ENCODE assay signal across 1 cellular context in the genomic region with DNA sequence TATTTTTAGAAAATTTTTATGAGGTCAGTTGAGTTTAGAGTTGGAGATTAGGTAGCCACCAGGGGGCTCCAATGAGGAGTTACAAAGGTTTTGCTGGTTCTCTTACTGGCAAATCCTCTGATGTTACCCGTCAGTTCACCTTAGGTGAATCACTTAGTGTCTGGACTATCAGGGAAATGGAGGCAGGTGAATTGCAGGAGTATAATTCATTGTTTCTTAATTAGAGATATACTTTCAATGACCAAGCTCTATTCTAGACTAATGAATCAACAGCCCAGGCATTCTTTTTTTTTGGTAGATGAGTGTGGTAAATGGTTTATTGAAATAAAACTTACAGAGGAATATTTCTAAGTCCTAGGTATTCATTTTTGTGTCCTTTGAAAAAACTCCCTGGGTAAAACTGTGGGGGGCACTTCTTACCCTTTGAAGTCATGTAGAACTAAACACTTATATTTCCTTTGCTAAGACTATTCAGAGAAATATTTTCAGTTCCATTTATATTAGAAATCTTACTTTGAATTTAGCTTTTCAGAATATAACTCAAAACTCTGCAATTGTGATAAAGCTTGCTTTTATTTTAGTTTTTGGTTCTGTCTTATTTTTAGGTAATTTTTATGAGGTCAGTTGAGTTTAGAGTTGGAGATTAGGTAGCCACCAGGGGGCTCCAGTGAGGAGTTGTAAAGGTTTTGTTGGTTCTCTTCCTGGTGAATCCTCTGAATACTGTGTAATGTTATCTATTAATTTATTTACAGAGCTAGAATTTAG.
TF ChIP-seq lines count a peak whose summit lies in the region.

No MANE protein-coding gene starts in this region.

TF ChIP-seq in GM23338, 12 proteins besides CTCF, POLR2A, EP300 and RAD21 (continued from another document):
- TF ChIP-seq, protein P1, sequence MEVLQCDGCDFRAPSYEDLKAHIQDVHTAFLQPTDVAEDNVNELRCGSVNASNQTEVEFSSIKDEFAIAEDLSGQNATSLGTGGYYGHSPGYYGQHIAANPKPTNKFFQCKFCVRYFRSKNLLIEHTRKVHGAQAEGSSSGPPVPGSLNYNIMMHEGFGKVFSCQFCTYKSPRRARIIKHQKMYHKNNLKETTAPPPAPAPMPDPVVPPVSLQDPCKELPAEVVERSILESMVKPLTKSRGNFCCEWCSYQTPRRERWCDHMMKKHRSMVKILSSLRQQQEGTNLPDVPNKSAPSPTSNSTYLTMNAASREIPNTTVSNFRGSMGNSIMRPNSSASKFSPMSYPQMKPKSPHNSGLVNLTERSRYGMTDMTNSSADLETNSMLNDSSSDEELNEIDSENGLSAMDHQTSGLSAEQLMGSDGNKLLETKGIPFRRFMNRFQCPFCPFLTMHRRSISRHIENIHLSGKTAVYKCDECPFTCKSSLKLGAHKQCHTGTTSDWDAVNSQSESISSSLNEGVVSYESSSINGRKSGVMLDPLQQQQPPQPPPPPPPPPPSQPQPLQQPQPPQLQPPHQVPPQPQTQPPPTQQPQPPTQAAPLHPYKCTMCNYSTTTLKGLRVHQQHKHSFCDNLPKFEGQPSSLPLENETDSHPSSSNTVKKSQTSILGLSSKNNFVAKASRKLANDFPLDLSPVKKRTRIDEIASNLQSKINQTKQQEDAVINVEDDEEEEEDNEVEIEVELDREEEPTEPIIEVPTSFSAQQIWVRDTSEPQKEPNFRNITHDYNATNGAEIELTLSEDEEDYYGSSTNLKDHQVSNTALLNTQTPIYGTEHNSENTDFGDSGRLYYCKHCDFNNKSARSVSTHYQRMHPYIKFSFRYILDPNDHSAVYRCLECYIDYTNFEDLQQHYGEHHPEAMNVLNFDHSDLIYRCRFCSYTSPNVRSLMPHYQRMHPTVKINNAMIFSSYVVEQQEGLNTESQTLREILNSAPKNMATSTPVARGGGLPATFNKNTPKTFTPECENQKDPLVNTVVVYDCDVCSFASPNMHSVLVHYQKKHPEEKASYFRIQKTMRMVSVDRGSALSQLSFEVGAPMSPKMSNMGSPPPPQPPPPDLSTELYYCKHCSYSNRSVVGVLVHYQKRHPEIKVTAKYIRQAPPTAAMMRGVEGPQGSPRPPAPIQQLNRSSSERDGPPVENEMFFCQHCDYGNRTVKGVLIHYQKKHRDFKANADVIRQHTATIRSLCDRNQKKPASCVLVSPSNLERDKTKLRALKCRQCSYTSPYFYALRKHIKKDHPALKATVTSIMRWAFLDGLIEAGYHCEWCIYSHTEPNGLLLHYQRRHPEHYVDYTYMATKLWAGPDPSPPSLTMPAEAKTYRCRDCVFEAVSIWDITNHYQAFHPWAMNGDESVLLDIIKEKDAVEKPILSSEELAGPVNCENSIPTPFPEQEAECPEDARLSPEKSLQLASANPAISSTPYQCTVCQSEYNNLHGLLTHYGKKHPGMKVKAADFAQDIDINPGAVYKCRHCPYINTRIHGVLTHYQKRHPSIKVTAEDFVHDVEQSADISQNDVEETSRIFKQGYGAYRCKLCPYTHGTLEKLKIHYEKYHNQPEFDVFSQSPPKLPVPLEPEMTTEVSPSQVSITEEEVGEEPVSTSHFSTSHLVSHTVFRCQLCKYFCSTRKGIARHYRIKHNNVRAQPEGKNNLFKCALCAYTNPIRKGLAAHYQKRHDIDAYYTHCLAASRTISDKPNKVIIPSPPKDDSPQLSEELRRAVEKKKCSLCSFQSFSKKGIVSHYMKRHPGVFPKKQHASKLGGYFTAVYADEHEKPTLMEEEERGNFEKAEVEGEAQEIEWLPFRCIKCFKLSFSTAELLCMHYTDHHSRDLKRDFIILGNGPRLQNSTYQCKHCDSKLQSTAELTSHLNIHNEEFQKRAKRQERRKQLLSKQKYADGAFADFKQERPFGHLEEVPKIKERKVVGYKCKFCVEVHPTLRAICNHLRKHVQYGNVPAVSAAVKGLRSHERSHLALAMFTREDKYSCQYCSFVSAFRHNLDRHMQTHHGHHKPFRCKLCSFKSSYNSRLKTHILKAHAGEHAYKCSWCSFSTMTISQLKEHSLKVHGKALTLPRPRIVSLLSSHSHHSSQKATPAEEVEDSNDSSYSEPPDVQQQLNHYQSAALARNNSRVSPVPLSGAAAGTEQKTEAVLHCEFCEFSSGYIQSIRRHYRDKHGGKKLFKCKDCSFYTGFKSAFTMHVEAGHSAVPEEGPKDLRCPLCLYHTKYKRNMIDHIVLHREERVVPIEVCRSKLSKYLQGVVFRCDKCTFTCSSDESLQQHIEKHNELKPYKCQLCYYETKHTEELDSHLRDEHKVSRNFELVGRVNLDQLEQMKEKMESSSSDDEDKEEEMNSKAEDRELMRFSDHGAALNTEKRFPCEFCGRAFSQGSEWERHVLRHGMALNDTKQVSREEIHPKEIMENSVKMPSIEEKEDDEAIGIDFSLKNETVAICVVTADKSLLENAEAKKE (CRISPR knock-in tag; IDR thresholded peaks at IDR 0.05): no peak
- TF ChIP-seq ZNF331 (CRISPR knock-in tag; IDR thresholded peaks at IDR 0.05; ENCODE audit: low read depth): no peak
- no peak for TF ChIP-seq JUNB (IDR thresholded peaks at IDR 0.05; ENCODE audit: unreplicated experiment)
- TF ChIP-seq STAT1 (IDR thresholded peaks at IDR 0.05; ENCODE audit: unreplicated experiment): no peak
- TF ChIP-seq, protein P2, sequence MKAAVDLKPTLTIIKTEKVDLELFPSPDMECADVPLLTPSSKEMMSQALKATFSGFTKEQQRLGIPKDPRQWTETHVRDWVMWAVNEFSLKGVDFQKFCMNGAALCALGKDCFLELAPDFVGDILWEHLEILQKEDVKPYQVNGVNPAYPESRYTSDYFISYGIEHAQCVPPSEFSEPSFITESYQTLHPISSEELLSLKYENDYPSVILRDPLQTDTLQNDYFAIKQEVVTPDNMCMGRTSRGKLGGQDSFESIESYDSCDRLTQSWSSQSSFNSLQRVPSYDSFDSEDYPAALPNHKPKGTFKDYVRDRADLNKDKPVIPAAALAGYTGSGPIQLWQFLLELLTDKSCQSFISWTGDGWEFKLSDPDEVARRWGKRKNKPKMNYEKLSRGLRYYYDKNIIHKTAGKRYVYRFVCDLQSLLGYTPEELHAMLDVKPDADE (IDR thresholded peaks at IDR 0.05): no peak
- TF ChIP-seq ZNF114 (CRISPR knock-in tag; IDR thresholded peaks at IDR 0.05): no peak
- no peak for TF ChIP-seq CREB1 (CRISPR knock-in tag; IDR thresholded peaks at IDR 0.05; ENCODE audit: low read depth)
